In genomic region chr2:120252207-120253020, GRCh38 we compare ENCODE assay signal across 8 cellular contexts. TPM values are rescaled to one million over a fixed set of nuclear protein-coding genes. Genes with fewer than 3 reads are reported as not detected.
DNase-seq lines count a peak whose midpoint lies in the region; ATAC-seq, FAIRE-seq and TF ChIP-seq lines count a peak whose summit lies in the region.

Gene RALB, plus strand, starts transcription at chr2:120252852. Its CDS starts 25,813 bp downstream, at chr2:120278665.

- peak within 1 kb of the TSS; percentile 87 for H3K4me2 ChIP-seq in keratinocyte (ENCODE audit: control insufficient read depth, extremely low read depth, insufficient read depth, low read depth, low read length)

- H3K27ac ChIP-seq in keratinocyte (ENCODE audit: control insufficient read depth, insufficient read depth, low read length) = peak within 1 kb of the TSS; percentile 66

- H3K36me3 ChIP-seq in keratinocyte (ENCODE audit: control insufficient read depth in 2 of 2, extremely low read depth in 1 of 2, insufficient read depth in 2 of 2, low read length in 2 of 2) = peaks cover 0 to 3% of the 10 kb centered on the region in 2 experiments

- no peaks in the 10 kb centered on the region for H3K9me3 ChIP-seq in keratinocyte (ENCODE audit: control insufficient read depth, low read depth, low read length)

- peak within 1 kb of the TSS; percentile 74 for H3K9ac ChIP-seq in keratinocyte (ENCODE audit: control insufficient read depth, extremely low read depth, insufficient read depth, low read length)

- H3K27me3 ChIP-seq in keratinocyte (ENCODE audit: control insufficient read depth, extremely low read depth, insufficient read depth, low read length) = no peaks in the 10 kb centered on the region

- H3K9me1 ChIP-seq in keratinocyte (ENCODE audit: control insufficient read depth, extremely low read depth, insufficient read depth, low read length) = no peaks in the 10 kb centered on the region

- peak within 1 kb of the TSS; percentile 86 for H3K4me3 ChIP-seq in AG10803 (ENCODE audit: low read length)
- peak within 1 kb of the TSS; percentile 74 to 90 (median 77) for H3K4me3 ChIP-seq in keratinocyte (ENCODE audit: control insufficient read depth in 2 of 3, extremely low read depth in 1 of 3, insufficient read depth in 2 of 3, low read depth in 1 of 3, low read length in 3 of 3)

- TF ChIP-seq CTCF in AG10803 (conservative IDR thresholded peaks at IDR 0.05; ENCODE audit: low read length) (no peak), keratinocyte (optimal IDR thresholded peaks at IDR 0.05 in 1 of 3, IDR thresholded peaks at IDR 0.05 in 1 of 3, conservative IDR thresholded peaks at IDR 0.05 in 1 of 3; ENCODE audit: extremely low read depth in 1 of 3, insufficient read depth in 2 of 3, low read length in 3 of 3) (no peak)

- no peaks in the 10 kb centered on the region for H4K20me1 ChIP-seq in keratinocyte (ENCODE audit: control insufficient read depth, extremely low read depth, insufficient read depth, low read length)

- H3K79me2 ChIP-seq in keratinocyte (ENCODE audit: control insufficient read depth, insufficient read depth, low read length) = peaks cover 36% of the 10 kb centered on the region

- peaks cover 16% of the 10 kb centered on the region for H3K4me1 ChIP-seq in keratinocyte (ENCODE audit: control insufficient read depth, extremely low read depth, insufficient read depth, low read length)

- peak within 1 kb of the TSS; percentile 87 for H2AFZ ChIP-seq in keratinocyte (ENCODE audit: control insufficient read depth, low read length)

- peak; percentile 93 for ATAC-seq in GM19043 (IDR thresholded peaks at IDR 0.05; ENCODE audit: low read depth, unreplicated experiment)
- ATAC-seq in HG03378 (IDR thresholded peaks at IDR 0.05; ENCODE audit: unreplicated experiment) = peak; percentile 89

- FAIRE-seq in keratinocyte (lab: Jason Lieb, UNC) = no peak

- DNase-seq in AG10803 (ENCODE audit: low read depth) = peak; percentile 97
- DNase-seq in NCI-H460 (ENCODE audit: extremely low read depth, low read depth) = peak; percentile 98
- peak; percentile 99 for DNase-seq in activated CD4-positive, CD25-positive, alpha-beta regulatory T cell treated with anti-CD3 and anti-CD28 coated beads, Interleukin-2, amount 50 U/mL, for 72 hours
- DNase-seq in cerebellar nuclear complex (lab: John Stamatoyannopoulos, UW) = peak; percentile 97 to 98
- peak; percentile 92 for DNase-seq in keratinocyte (ENCODE audit: low read depth, low spot score)
- peak; percentile 94 to 97 for DNase-seq in stimulated activated CD4-positive, alpha-beta T cell treated with anti-CD3 and anti-CD28 coated beads, Interleukin-15, amount 100 ng/mL, for 1 hour (ENCODE audit: low read depth in 1 of 2, low spot score in 1 of 2)

- dilution Hi-C loops in keratinocyte (cut with MboI; ENCODE audit: extremely low pct_ligation_motif_present, low sequenced_read_pairs) = no loop called here

RNA-seq across cellular contexts. Expression of gene RALB, which starts in this region (rescaled TPM):
- 38.2 and 45.6 TPM in 2 replicates for total RNA-seq in NCI-H460 (2014; rRNA removed; shearing (Covaris generic))
- 16.4 and 28.6 TPM in 2 replicates for polyA plus RNA-seq in NCI-H460 (2014; cell fraction: nucleus; rRNA removed)
- 52.8 to 80.8 TPM (median 60.6 TPM) in 3 replicates for polyA plus RNA-seq in keratinocyte
- 54.8 TPM for polyA plus RNA-seq in keratinocyte (2011; ENCODE audit: low read depth)
- 63.8 and 90.6 TPM in 2 replicates for polyA plus RNA-seq in keratinocyte (2011; cell fraction: cytosol; rRNA removed)
- 26.9 and 35.5 TPM in 2 replicates for polyA plus RNA-seq in keratinocyte (2011; cell fraction: nucleus; rRNA removed)
- polyA plus RNA-seq in keratinocyte (2012; ENCODE audit: low replicate concordance) = 43.6 and 58.8 TPM in 2 replicates
- polyA minus RNA-seq in keratinocyte = 8.1 to 32.2 TPM (median 25.4 TPM) in 3 replicates
- polyA minus RNA-seq in keratinocyte (2011; cell fraction: cytosol; rRNA and poly(A)+ RNA removed) = 33.6 TPM
- 9.0 and 11.5 TPM in 2 replicates for polyA minus RNA-seq in keratinocyte (2011; cell fraction: nucleus; rRNA and poly(A)+ RNA removed)

Comparison
In these comparisons a context has a peak if more than half of its experiments do, and no peak if none do; other contexts are left out.
1. Peak in every context shown above with its lines: DNase-seq, ATAC-seq, H3K4me3 ChIP-seq and H3K27ac ChIP-seq.